ENCODE assay signal across 8 cellular contexts in the genomic region with DNA sequence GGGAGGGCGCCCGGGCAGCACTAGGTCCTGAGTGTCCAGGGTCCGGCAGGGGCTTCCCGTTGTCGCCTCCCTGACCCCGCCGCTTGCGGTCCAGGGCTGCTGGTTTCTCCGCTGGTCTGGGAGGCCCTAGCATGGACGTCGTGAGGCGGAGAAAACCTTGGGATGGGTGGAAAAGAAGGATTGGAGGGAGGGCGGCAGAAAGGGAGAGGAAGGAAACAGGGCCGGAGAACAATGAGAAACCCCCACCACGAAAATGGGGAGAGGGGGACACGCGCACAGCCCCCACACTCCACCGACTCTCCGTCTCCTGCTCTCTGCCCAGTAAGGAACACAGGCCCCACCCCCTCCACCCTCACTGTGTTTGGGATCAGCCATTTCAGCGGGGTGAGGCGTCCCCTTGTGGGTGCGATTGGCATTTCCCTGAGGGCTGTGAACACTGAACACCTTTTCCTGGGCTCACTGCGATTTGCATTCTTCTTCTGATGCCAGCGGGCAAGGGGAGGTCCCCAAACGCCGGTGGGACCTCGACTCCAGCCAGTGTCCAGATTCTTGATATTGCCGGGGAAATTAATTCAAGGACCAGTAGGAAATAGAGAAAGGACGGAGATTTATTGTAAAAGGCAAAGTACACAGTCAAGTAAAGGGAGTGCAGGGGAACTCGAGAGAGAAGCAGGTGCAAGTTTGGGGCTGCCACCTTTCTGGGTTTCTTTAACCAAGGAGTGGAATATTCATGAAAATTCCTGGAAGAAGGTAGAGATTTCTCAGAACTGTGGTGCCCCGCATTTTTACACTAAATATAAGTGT. TPM values are rescaled to one million over a fixed set of nuclear protein-coding genes. Genes with fewer than 3 reads are reported as not detected.
DNase-seq lines count a peak whose midpoint lies in the region; ATAC-seq, FAIRE-seq and TF ChIP-seq lines count a peak whose summit lies in the region.

No MANE protein-coding gene starts in this region.

- no peak for TF ChIP-seq POLR2A in IMR-90 (IDR thresholded peaks at IDR 0.05; ENCODE audit: low read depth, low read length)

- peak; percentile 84 for ATAC-seq in IMR-90 (ENCODE audit: low read depth)
- ATAC-seq in activated T-helper 17 cell treated with anti-CD3 and anti-CD28 coated beads, Interleukin-2, amount 50 U/mL, for 72 hours (replicated peaks) = peak; percentile 82

- peak overlapping the region; percentile 58 for H3K4me3 Mint-ChIP-seq in activated T-helper 17 cell treated with anti-CD3 and anti-CD28 coated beads, Interleukin-2, amount 50 U/mL, for 72 hours
- peak overlapping the region; percentile 78 for H3K4me3 Mint-ChIP-seq in neural crest cell

- peak; percentile 11 for FAIRE-seq in G401.6 (lab: Jason Lieb, UNC)

- H4K5ac ChIP-seq in IMR-90 (ENCODE audit: low read depth, low read length) = peak overlapping the region; percentile 15; the same call in 1 of the 2 replicates

- DNase-seq in IMR-90 = peak; percentile 66
- DNase-seq in RPMI7951 (ENCODE audit: low read depth) = peak; percentile 78
- DNase-seq in foreskin fibroblast = peak; percentile 73 to 92
- peak; percentile 88 for DNase-seq in neural crest cell (ENCODE audit: low read depth, low spot score)
- no peak for DNase-seq in OCI-M2 (lab: John Stamatoyannopoulos, UW; ENCODE audit: unreplicated experiment)

- no peak overlapping the region; the same call in 1 of the 2 replicates for H2BK20ac ChIP-seq in IMR-90 (ENCODE audit: low read depth, low read length)

- H3K36me3 ChIP-seq in IMR-90 (ENCODE audit: control insufficient read depth, insufficient read depth, low read length) (no peaks in the 10 kb centered on the region), stomach smooth muscle (ENCODE audit: control insufficient read depth in 2 of 2, insufficient read depth in 2 of 2, low read length in 2 of 2) (no peaks in the 10 kb centered on the region)

- no TSS peak for BruUV-seq in IMR-90 (replicated peaks; lab: Mats Ljungman, UMichigan)

- H3K9me1 ChIP-seq in IMR-90 (ENCODE audit: insufficient read depth, low read length) = no peaks in the 10 kb centered on the region

- H2AK9ac ChIP-seq in IMR-90 (replicated peaks; ENCODE audit: low read depth, low read length, poor library complexity) = peak overlapping the region; percentile 89

- dilution Hi-C loops in IMR-90 (cut with HindIII; ENCODE audit: low sequenced_read_pairs, unreplicated experiment) = no loop called here

- H2BK15ac ChIP-seq in IMR-90 (ENCODE audit: low read depth, low read length) = no peak overlapping the region

- no peak overlapping the region for H3K27ac Mint-ChIP-seq in activated T-helper 17 cell treated with anti-CD3 and anti-CD28 coated beads, Interleukin-2, amount 50 U/mL, for 72 hours
- no peak overlapping the region for H3K27ac Mint-ChIP-seq in neural crest cell (ENCODE audit: unreplicated experiment)

- H3K4me1 Mint-ChIP-seq in activated T-helper 17 cell treated with anti-CD3 and anti-CD28 coated beads, Interleukin-2, amount 50 U/mL, for 72 hours = peaks cover 18% of the 10 kb centered on the region
- H3K4me1 Mint-ChIP-seq in neural crest cell = peaks cover 17% of the 10 kb centered on the region

- no peaks in the 10 kb centered on the region for H3K9me3 Mint-ChIP-seq in activated T-helper 17 cell treated with anti-CD3 and anti-CD28 coated beads, Interleukin-2, amount 50 U/mL, for 72 hours
- H3K9me3 Mint-ChIP-seq in neural crest cell = no peaks in the 10 kb centered on the region

- peak overlapping the region; percentile 97 for H2AFZ ChIP-seq in IMR-90 (replicated peaks; ENCODE audit: low read length, poor library complexity)

- peaks cover 75% of the 10 kb centered on the region for H3K27me3 Mint-ChIP-seq in activated T-helper 17 cell treated with anti-CD3 and anti-CD28 coated beads, Interleukin-2, amount 50 U/mL, for 72 hours
- H3K27me3 Mint-ChIP-seq in neural crest cell (ENCODE audit: low read depth) = peaks cover 96% of the 10 kb centered on the region

- no peak overlapping the region for H3K27ac ChIP-seq in IMR-90 (ENCODE audit: insufficient read depth, low read length)
- H3K27ac ChIP-seq in stomach smooth muscle (ENCODE audit: low read length) = no peak overlapping the region

- H3K18ac ChIP-seq in IMR-90 (ENCODE audit: low read depth, low read length) = no peak overlapping the region

- TF ChIP-seq CTCF in IMR-90 (conservative IDR thresholded peaks at IDR 0.05; ENCODE audit: low read depth, low read length) (peak; percentile 92), foreskin fibroblast (IDR thresholded peaks at IDR 0.05; ENCODE audit: low read depth, low read length) (peak; percentile 92), neural crest cell (conservative IDR thresholded peaks at IDR 0.05) (peak; percentile 87)

- no peaks in the 10 kb centered on the region for H3K9me3 ChIP-seq in IMR-90 (ENCODE audit: control insufficient read depth, insufficient read depth, low read length)
- H3K9me3 ChIP-seq in stomach smooth muscle (ENCODE audit: control insufficient read depth in 2 of 2, low read length in 2 of 2) = no peaks in the 10 kb centered on the region

- no peaks in the 10 kb centered on the region for H4K20me1 ChIP-seq in IMR-90 (ENCODE audit: insufficient read depth, low read length)

- H3K27me3 ChIP-seq in IMR-90 (ENCODE audit: control insufficient read depth, insufficient read depth, low read length) (peaks cover 13% of the 10 kb centered on the region), stomach smooth muscle (ENCODE audit: control insufficient read depth in 1 of 2, insufficient read depth in 2 of 2, low read length in 2 of 2) (peaks cover 6 to 12% of the 10 kb centered on the region in 2 donors)

- H4K8ac ChIP-seq in IMR-90 (ENCODE audit: low read depth in 2 of 2, low read length in 2 of 2) = peak overlapping the region; percentile 92 to 97

- WGBS in IMR-90 (ENCODE audit: extremely low coverage in 2 of 2, insufficient read length in 1 of 2), 2 experiments = 5% methylated on average over 10 of the region's 31 CpGs; no CpG with 5 or more reads in 1 of the 2 experiments

- peak overlapping the region; percentile 49; the same call in 1 of the 2 replicates for H4K91ac ChIP-seq in IMR-90 (ENCODE audit: insufficient read depth, low read depth, low read length)

- H2BK5ac ChIP-seq in IMR-90 (ENCODE audit: low read depth, low read length, poor library complexity, severe bottlenecking) = no peak overlapping the region

- in situ Hi-C loops in IMR-90 (cut with MboI; ENCODE audit: low sequenced_read_pairs) = loop anchor here (10.0 to 25.0 kb wide), 3 partner anchors 201 to 411 kb away; a partner anchor contains a TSS

- CTCF ChIA-PET in IMR-90 (lab: Yijun Ruan, JAX) = interaction anchor here (1.1 to 1.4 kb wide), 2 partner anchors 9 to 92 kb away, joined by 3 to 4 read pairs; no protein-coding TSS in a partner anchor

- peak overlapping the region; percentile 76 for H3K56ac ChIP-seq in IMR-90 (ENCODE audit: extremely low read depth, insufficient read depth, low read length)

- H3K14ac ChIP-seq in IMR-90 (replicated peaks; ENCODE audit: low read depth, low read length) = 0 out of 2 replicates have a peak overlapping the region, but pooled peaks have one; percentile 78

- H3K4me3 ChIP-seq in IMR-90 (ENCODE audit: insufficient read depth, low read depth, low read length) (peak overlapping the region; percentile 32), foreskin fibroblast (ENCODE audit: low read depth in 1 of 2, low read length in 2 of 2) (peak overlapping the region; percentile 54 to 57), stomach smooth muscle (ENCODE audit: low read length in 2 of 2) (peak overlapping the region; percentile 45 to 74)

- peak overlapping the region; percentile 21; the same call in 1 of the 2 replicates for H3K9ac ChIP-seq in IMR-90 (ENCODE audit: low read depth, low read length)
- peak overlapping the region; percentile 52 to 60 for H3K9ac ChIP-seq in stomach smooth muscle (ENCODE audit: low read length in 2 of 2)

- H3K36me3 Mint-ChIP-seq in activated T-helper 17 cell treated with anti-CD3 and anti-CD28 coated beads, Interleukin-2, amount 50 U/mL, for 72 hours (ENCODE audit: low read depth) = no peaks in the 10 kb centered on the region
- H3K36me3 Mint-ChIP-seq in neural crest cell (ENCODE audit: low read depth) = no peaks in the 10 kb centered on the region

- peak overlapping the region; percentile 72 for H3K4ac ChIP-seq in IMR-90 (ENCODE audit: low read depth, low read length)

- POLR2A ChIA-PET in IMR-90 (lab: Charles Lee; ENCODE audit: unreplicated experiment) = no interaction called here

- peak; percentile 92 for TF ChIP-seq RAD21 in IMR-90 (IDR thresholded peaks at IDR 0.05; ENCODE audit: low read length)

- H2AK5ac ChIP-seq in IMR-90 (ENCODE audit: low read depth, low read length) = no peak overlapping the region

- intact Hi-C loops in IMR-90 (cut with micrococcal nuclease) = loop anchor here (1.0 kb wide), 4 partner anchors 62 to 380 kb away; a partner anchor contains a TSS

- H3K4me2 ChIP-seq in IMR-90 (ENCODE audit: low read depth, low read length) = peak overlapping the region; percentile 81

- H3K23ac ChIP-seq in IMR-90 (ENCODE audit: low read depth, low read length) = no peak overlapping the region

- peak overlapping the region; percentile 66 for H2BK120ac ChIP-seq in IMR-90 (ENCODE audit: low read depth, low read length)

- no peaks in the 10 kb centered on the region for H3K79me1 ChIP-seq in IMR-90 (ENCODE audit: low read depth in 1 of 2, low read length in 2 of 2)

- H3K4me1 ChIP-seq in IMR-90 (ENCODE audit: control insufficient read depth, insufficient read depth, low read length) = peaks cover 2% of the 10 kb centered on the region; the same call in 1 of the 2 replicates
- peaks cover 27% of the 10 kb centered on the region for H3K4me1 ChIP-seq in stomach smooth muscle (ENCODE audit: control insufficient read depth, insufficient read depth, low read length)

RNA-seq across cellular contexts. Expression of a gene that starts 3.3 kb away (rescaled TPM):
- total RNA-seq in IMR-90 (2012; rRNA removed) (1.3 and 2.2 TPM in 2 replicates), neural crest cell (not detected in 2 replicates)
- polyA plus RNA-seq in IMR-90 (2012; rRNA removed) = 3.6 and 4.2 TPM in 2 replicates
- 2.9 and 4.8 TPM in 2 replicates for polyA plus RNA-seq in IMR-90 (2012; cell fraction: cytosol; rRNA removed)
- polyA plus RNA-seq in IMR-90 (2012; cell fraction: nucleus; rRNA removed; ENCODE audit: low replicate concordance) = 1.3 and 2.7 TPM in 2 replicates
- total RNA-seq in RPMI7951 (2014; rRNA removed; shearing (Covaris generic)) = 9.9 and 13.4 TPM in 2 replicates
- not detected for total RNA-seq in activated T-helper 17 cell treated with anti-CD3 and anti-CD28 coated beads, Interleukin-2, amount 50 U/mL, for 72 hours

RNA-seq across cellular contexts. Expression of a gene that starts 15.6 kb away (rescaled TPM):
- 7.2 and 7.9 TPM in 2 replicates for total RNA-seq in IMR-90 (2012; rRNA removed)
- 16.2 and 17.0 TPM in 2 replicates for polyA plus RNA-seq in IMR-90 (2012; rRNA removed)
- polyA plus RNA-seq in IMR-90 (2012; cell fraction: cytosol; rRNA removed) = 12.4 and 17.1 TPM in 2 replicates
- polyA plus RNA-seq in IMR-90 (2012; cell fraction: nucleus; rRNA removed; ENCODE audit: low replicate concordance) = 6.0 and 6.8 TPM in 2 replicates
- 21.8 and 21.9 TPM in 2 replicates for total RNA-seq in RPMI7951 (2014; rRNA removed; shearing (Covaris generic))
- not detected for total RNA-seq in activated T-helper 17 cell treated with anti-CD3 and anti-CD28 coated beads, Interleukin-2, amount 50 U/mL, for 72 hours
- 0.23 and 0.30 TPM in 2 replicates for total RNA-seq in neural crest cell

RNA-seq across cellular contexts. Expression of a gene that starts 28.3 kb away (rescaled TPM):
- not detected in 2 replicates for total RNA-seq in IMR-90 (2012; rRNA removed)
- not detected in 2 replicates for polyA plus RNA-seq in IMR-90 (2012; rRNA removed)
- polyA plus RNA-seq in IMR-90 (2012; cell fraction: cytosol; rRNA removed) = 0.02 TPM in 1 of 2 replicates, not detected in the other
- polyA plus RNA-seq in IMR-90 (2012; cell fraction: nucleus; rRNA removed; ENCODE audit: low replicate concordance) = 0.16 TPM in 1 of 2 replicates, not detected in the other
- 1.6 and 2.0 TPM in 2 replicates for total RNA-seq in RPMI7951 (2014; rRNA removed; shearing (Covaris generic))
- total RNA-seq in activated T-helper 17 cell treated with anti-CD3 and anti-CD28 coated beads, Interleukin-2, amount 50 U/mL, for 72 hours = 1 to 10 TPM in 1 of 2 donors, under 1 TPM in 1; 0.99 to 4.9 TPM
- total RNA-seq in neural crest cell = not detected in 2 replicates

RNA-seq across cellular contexts. Expression of a gene that starts 37.6 kb away (rescaled TPM):
- total RNA-seq in IMR-90 (2012; rRNA removed) = 0.18 and 0.56 TPM in 2 replicates
- polyA plus RNA-seq in IMR-90 (2012; rRNA removed) = 0.69 and 0.87 TPM in 2 replicates
- polyA plus RNA-seq in IMR-90 (2012; cell fraction: cytosol; rRNA removed) = 0.25 TPM in 2 replicates
- polyA plus RNA-seq in IMR-90 (2012; cell fraction: nucleus; rRNA removed; ENCODE audit: low replicate concordance) = 0.15 and 0.84 TPM in 2 replicates
- 0.20 and 0.36 TPM in 2 replicates for total RNA-seq in RPMI7951 (2014; rRNA removed; shearing (Covaris generic))
- total RNA-seq in activated T-helper 17 cell treated with anti-CD3 and anti-CD28 coated beads, Interleukin-2, amount 50 U/mL, for 72 hours = under 1 TPM; 0.35 to 0.48 TPM
- 2.3 and 2.5 TPM in 2 replicates for total RNA-seq in neural crest cell
